9 cellular contexts compared by ENCODE assay signal in genomic region chr1:161506336-161507223, GRCh38. TPM values are rescaled to one million over a fixed set of nuclear protein-coding genes. Genes with fewer than 3 reads are reported as not detected.
A peak's percentile ranks its signal among the peaks of the same experiment; 100 is the strongest.
DNase-seq lines count a peak whose midpoint lies in the region; TF ChIP-seq lines count a peak whose summit lies in the region.
"Had no signal": no experiment of that assay in that cellular context is flagged by ENCODE, and none has a peak within 500 bp of the region (broad histone marks: within the 10 kb centered on the region; RNA-seq: fewer than 3 reads in every experiment).

No MANE protein-coding gene starts in this region.

- no peaks in the 10 kb centered on the region for H3K4me1 ChIP-seq in duodenal mucosa (ENCODE audit: control insufficient read depth in 1 of 2, insufficient read depth in 2 of 2, low read length in 2 of 2)
- H3K4me1 ChIP-seq in mucosa of rectum (ENCODE audit: control insufficient read depth in 2 of 2, insufficient read depth in 2 of 2, low read length in 2 of 2): peaks cover 0 to 3% of the 10 kb centered on the region in 2 donors
- H3K4me1 ChIP-seq: SJCRH30 had no signal

- no peak overlapping the region for H3K27ac Mint-ChIP-seq in progenitor cell of endocrine pancreas

- H3K4me3 Mint-ChIP-seq in progenitor cell of endocrine pancreas (ENCODE audit: low read depth): no peak overlapping the region

- no peaks in the 10 kb centered on the region for H3K36me3 Mint-ChIP-seq in progenitor cell of endocrine pancreas (ENCODE audit: insufficient read depth)

- H3K27me3 Mint-ChIP-seq in progenitor cell of endocrine pancreas: peaks cover 18% of the 10 kb centered on the region

- H3K9me3 ChIP-seq in duodenal mucosa (ENCODE audit: control insufficient read depth in 1 of 2, low read length in 2 of 2): no peaks in the 10 kb centered on the region
- no peaks in the 10 kb centered on the region for H3K9me3 ChIP-seq in mucosa of rectum (ENCODE audit: control insufficient read depth in 2 of 2, low read length in 2 of 2)
- H3K9me3 ChIP-seq: SJCRH30 had no signal

- H3K4me3 ChIP-seq in duodenal mucosa (ENCODE audit: low read depth in 1 of 2, low read length in 2 of 2) (peak overlapping the region; percentile 11 to 36), mucosa of rectum (ENCODE audit: low read length in 2 of 2) (peak overlapping the region in 1 of 2 donors; percentile 44)
- H3K4me3 ChIP-seq: SJCRH30 had no signal

- no peaks in the 10 kb centered on the region for H3K36me3 ChIP-seq in duodenal mucosa (ENCODE audit: control insufficient read depth in 1 of 2, insufficient read depth in 2 of 2, low read length in 2 of 2)
- no peaks in the 10 kb centered on the region for H3K36me3 ChIP-seq in mucosa of rectum (ENCODE audit: control insufficient read depth in 2 of 2, insufficient read depth in 2 of 2, low read length in 2 of 2)
- H3K36me3 ChIP-seq: SJCRH30 had no signal

- H3K27ac ChIP-seq in duodenal mucosa (ENCODE audit: low read depth, low read length): no peak overlapping the region
- H3K27ac ChIP-seq in mucosa of rectum (ENCODE audit: low read depth in 2 of 2, low read length in 2 of 2): peak overlapping the region; percentile 38 to 56
- H3K27ac ChIP-seq: SJCRH30 had no signal

- DNase-seq in Ammon's horn (ENCODE audit: low spot score): peak; percentile 26
- DNase-seq in NCI-H1105 (lab: John Stamatoyannopoulos, UW): peak; percentile 42
- DNase-seq in HK-2 (ENCODE audit: unreplicated experiment): no peak
- no peak for DNase-seq in progenitor cell of endocrine pancreas (ENCODE audit: low spot score, unreplicated experiment)
- no peak for DNase-seq in occipital lobe (lab: John Stamatoyannopoulos, UW)
- no peak for DNase-seq in epidermal melanocyte (ENCODE audit: insufficient read length, low spot score)
- DNase-seq: SJCRH30 had no signal

- H3K27me3 ChIP-seq in duodenal mucosa (ENCODE audit: control insufficient read depth in 1 of 2, insufficient read depth in 2 of 2, low read length in 2 of 2) (peaks cover 0 to 9% of the 10 kb centered on the region in 2 donors), mucosa of rectum (ENCODE audit: control insufficient read depth in 2 of 2, insufficient read depth in 2 of 2, low read length in 2 of 2) (no peaks in the 10 kb centered on the region)
- H3K27me3 ChIP-seq: SJCRH30 had no signal

- H3K9ac ChIP-seq in duodenal mucosa (ENCODE audit: low read depth in 1 of 2, low read length in 2 of 2): no peak overlapping the region
- H3K9ac ChIP-seq in mucosa of rectum (ENCODE audit: low read depth in 1 of 2, low read length in 2 of 2): peak overlapping the region in 1 of 2 donors; percentile 24

- TF ChIP-seq CTCF in progenitor cell of endocrine pancreas (IDR thresholded peaks at IDR 0.05; ENCODE audit: unreplicated experiment): no peak

- H3K9me3 Mint-ChIP-seq in progenitor cell of endocrine pancreas (ENCODE audit: low read depth): no peaks in the 10 kb centered on the region

- peaks cover 15% of the 10 kb centered on the region for H3K4me1 Mint-ChIP-seq in progenitor cell of endocrine pancreas (ENCODE audit: low read depth)

RNA-seq across cellular contexts. Expression of gene FCGR2A, which starts 1.3 kb away (rescaled TPM):
- 0.40 TPM in 1 of 2 replicates, not detected in the other for total RNA-seq in progenitor cell of endocrine pancreas
- 8.4 TPM for total RNA-seq in occipital lobe

RNA-seq across cellular contexts. Expression of gene HSPA6, which starts 17.8 kb away (rescaled TPM):
- 0.16 TPM in 1 of 2 replicates, not detected in the other for total RNA-seq in progenitor cell of endocrine pancreas
- 0.31 TPM for total RNA-seq in occipital lobe

RNA-seq across cellular contexts. Expression of gene FCGR3A, which starts 43.0 kb away (rescaled TPM):
- total RNA-seq in progenitor cell of endocrine pancreas (not detected in 2 replicates), occipital lobe (4.7 TPM)
- total RNA-seq: SJCRH30 had no signal

Comparison
In these comparisons a context has a peak if more than half of its experiments do, and no peak if none do; other contexts are left out.
1. DNase-seq: peak in Ammon's horn (single experiment) and NCI-H1105 (single experiment); none in HK-2 (single experiment), progenitor cell of endocrine pancreas (single experiment), occipital lobe (single experiment) and epidermal melanocyte (single experiment).